In the genomic region with DNA sequence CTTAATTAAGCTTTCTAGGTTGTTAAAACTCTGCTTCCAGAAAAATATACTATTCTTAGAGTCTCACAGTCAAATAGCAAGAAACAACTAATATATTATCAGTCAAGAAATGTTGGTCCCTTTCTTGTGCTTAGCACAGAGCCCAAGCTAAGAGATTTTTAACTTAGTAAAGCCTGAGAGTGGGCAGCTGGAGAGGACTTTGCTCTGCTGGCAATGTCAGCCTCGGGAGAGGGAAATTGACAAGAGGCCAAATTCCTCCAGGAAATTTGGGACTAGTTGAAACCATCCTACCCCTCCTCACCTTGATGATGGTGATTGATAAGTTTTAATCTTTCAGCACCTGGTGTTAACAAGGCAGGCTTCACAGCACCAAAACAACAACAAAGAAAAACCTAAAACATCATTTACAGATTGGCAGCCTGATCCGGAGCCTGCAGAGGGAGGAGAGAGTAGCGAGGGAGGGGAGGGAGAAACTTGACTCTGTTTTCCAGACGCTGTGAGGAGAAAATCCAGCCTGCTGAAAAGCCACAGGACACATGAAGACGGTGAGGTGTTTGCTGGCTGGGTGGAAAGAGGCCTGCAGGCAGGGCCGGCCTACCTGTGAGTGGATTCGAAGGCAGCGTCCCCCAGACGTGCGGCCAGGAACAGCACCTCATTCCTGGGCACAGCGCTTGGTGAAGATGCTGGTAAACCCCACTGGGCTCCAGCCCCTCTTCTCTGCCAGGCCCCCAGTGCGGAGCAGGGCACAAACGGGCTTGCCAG, we compare ENCODE assay signal across 1 cellular context.
TF ChIP-seq lines count a peak whose summit lies in the region.

No MANE protein-coding gene starts in this region.

TF ChIP-seq in WTC11, 78 proteins besides CTCF, POLR2A, EP300 and RAD21 (continued from another document):
- TF ChIP-seq, protein P1, sequence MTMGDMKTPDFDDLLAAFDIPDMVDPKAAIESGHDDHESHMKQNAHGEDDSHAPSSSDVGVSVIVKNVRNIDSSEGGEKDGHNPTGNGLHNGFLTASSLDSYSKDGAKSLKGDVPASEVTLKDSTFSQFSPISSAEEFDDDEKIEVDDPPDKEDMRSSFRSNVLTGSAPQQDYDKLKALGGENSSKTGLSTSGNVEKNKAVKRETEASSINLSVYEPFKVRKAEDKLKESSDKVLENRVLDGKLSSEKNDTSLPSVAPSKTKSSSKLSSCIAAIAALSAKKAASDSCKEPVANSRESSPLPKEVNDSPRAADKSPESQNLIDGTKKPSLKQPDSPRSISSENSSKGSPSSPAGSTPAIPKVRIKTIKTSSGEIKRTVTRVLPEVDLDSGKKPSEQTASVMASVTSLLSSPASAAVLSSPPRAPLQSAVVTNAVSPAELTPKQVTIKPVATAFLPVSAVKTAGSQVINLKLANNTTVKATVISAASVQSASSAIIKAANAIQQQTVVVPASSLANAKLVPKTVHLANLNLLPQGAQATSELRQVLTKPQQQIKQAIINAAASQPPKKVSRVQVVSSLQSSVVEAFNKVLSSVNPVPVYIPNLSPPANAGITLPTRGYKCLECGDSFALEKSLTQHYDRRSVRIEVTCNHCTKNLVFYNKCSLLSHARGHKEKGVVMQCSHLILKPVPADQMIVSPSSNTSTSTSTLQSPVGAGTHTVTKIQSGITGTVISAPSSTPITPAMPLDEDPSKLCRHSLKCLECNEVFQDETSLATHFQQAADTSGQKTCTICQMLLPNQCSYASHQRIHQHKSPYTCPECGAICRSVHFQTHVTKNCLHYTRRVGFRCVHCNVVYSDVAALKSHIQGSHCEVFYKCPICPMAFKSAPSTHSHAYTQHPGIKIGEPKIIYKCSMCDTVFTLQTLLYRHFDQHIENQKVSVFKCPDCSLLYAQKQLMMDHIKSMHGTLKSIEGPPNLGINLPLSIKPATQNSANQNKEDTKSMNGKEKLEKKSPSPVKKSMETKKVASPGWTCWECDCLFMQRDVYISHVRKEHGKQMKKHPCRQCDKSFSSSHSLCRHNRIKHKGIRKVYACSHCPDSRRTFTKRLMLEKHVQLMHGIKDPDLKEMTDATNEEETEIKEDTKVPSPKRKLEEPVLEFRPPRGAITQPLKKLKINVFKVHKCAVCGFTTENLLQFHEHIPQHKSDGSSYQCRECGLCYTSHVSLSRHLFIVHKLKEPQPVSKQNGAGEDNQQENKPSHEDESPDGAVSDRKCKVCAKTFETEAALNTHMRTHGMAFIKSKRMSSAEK (CRISPR knock-in tag; IDR thresholded peaks at IDR 0.05; ENCODE audit: borderline replicate concordance) = no peak
- TF ChIP-seq, protein P2, sequence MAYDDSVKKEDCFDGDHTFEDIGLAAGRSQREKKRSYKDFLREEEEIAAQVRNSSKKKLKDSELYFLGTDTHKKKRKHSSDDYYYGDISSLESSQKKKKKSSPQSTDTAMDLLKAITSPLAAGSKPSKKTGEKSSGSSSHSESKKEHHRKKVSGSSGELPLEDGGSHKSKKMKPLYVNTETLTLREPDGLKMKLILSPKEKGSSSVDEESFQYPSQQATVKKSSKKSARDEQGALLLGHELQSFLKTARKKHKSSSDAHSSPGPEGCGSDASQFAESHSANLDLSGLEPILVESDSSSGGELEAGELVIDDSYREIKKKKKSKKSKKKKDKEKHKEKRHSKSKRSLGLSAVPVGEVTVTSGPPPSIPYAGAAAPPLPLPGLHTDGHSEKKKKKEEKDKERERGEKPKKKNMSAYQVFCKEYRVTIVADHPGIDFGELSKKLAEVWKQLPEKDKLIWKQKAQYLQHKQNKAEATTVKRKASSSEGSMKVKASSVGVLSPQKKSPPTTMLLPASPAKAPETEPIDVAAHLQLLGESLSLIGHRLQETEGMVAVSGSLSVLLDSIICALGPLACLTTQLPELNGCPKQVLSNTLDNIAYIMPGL (CRISPR knock-in tag; IDR thresholded peaks at IDR 0.05) = no peak
- TF ChIP-seq, protein P3, sequence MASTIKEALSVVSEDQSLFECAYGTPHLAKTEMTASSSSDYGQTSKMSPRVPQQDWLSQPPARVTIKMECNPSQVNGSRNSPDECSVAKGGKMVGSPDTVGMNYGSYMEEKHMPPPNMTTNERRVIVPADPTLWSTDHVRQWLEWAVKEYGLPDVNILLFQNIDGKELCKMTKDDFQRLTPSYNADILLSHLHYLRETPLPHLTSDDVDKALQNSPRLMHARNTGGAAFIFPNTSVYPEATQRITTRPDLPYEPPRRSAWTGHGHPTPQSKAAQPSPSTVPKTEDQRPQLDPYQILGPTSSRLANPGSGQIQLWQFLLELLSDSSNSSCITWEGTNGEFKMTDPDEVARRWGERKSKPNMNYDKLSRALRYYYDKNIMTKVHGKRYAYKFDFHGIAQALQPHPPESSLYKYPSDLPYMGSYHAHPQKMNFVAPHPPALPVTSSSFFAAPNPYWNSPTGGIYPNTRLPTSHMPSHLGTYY (CRISPR knock-in tag; IDR thresholded peaks at IDR 0.05) = no peak
- TF ChIP-seq TEAD4 (CRISPR knock-in tag; IDR thresholded peaks at IDR 0.05) (no peak), ZNF219 (CRISPR knock-in tag; IDR thresholded peaks at IDR 0.05; ENCODE audit: borderline replicate concordance) (no peak), MXD4 (CRISPR knock-in tag; IDR thresholded peaks at IDR 0.05; ENCODE audit: borderline replicate concordance) (no peak), EMX1 (CRISPR knock-in tag; IDR thresholded peaks at IDR 0.05) (no peak), ZNF138 (CRISPR knock-in tag; conservative IDR thresholded peaks at IDR 0.05) (no peak), ZNF423 (CRISPR knock-in tag; IDR thresholded peaks at IDR 0.05) (no peak), ETV6 (CRISPR knock-in tag; IDR thresholded peaks at IDR 0.05) (no peak), FOXJ3 (CRISPR knock-in tag; IDR thresholded peaks at IDR 0.05; ENCODE audit: borderline replicate concordance) (no peak), GTF2I (CRISPR knock-in tag; conservative IDR thresholded peaks at IDR 0.05) (no peak)
- TF ChIP-seq, protein P4, sequence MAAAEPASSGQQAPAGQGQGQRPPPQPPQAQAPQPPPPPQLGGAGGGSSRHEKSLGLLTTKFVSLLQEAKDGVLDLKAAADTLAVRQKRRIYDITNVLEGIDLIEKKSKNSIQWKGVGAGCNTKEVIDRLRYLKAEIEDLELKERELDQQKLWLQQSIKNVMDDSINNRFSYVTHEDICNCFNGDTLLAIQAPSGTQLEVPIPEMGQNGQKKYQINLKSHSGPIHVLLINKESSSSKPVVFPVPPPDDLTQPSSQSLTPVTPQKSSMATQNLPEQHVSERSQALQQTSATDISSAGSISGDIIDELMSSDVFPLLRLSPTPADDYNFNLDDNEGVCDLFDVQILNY (CRISPR knock-in tag; IDR thresholded peaks at IDR 0.05) = no peak
- TF ChIP-seq, protein P5, sequence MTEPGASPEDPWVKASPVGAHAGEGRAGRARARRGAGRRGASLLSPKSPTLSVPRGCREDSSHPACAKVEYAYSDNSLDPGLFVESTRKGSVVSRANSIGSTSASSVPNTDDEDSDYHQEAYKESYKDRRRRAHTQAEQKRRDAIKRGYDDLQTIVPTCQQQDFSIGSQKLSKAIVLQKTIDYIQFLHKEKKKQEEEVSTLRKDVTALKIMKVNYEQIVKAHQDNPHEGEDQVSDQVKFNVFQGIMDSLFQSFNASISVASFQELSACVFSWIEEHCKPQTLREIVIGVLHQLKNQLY (CRISPR knock-in tag; IDR thresholded peaks at IDR 0.05) = no peak
- TF ChIP-seq, protein P6, sequence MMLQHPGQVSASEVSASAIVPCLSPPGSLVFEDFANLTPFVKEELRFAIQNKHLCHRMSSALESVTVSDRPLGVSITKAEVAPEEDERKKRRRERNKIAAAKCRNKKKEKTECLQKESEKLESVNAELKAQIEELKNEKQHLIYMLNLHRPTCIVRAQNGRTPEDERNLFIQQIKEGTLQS (CRISPR knock-in tag; conservative IDR thresholded peaks at IDR 0.05) = no peak
